ENCODE assay signal across 8 cellular contexts in genomic region chr9:96686638-96687335, GRCh38. TPM values are rescaled to one million over a fixed set of nuclear protein-coding genes. Genes with fewer than 3 reads are reported as not detected.
DNase-seq lines count a peak whose midpoint lies in the region; ATAC-seq and TF ChIP-seq lines count a peak whose summit lies in the region.

No MANE protein-coding gene starts in this region.

- H3K18ac ChIP-seq in trophoblast cell (ENCODE audit: low read length), result peak overlapping the region; percentile 51

- DNase-seq in T-helper 1 cell, result peak; percentile 28 to 75 (median 65)
- peak; percentile 52 for DNase-seq in amniotic stem cell (lab: John Stamatoyannopoulos, UW)
- peak; percentile 83 for DNase-seq in left ventricle myocardium inferior
- DNase-seq in trophoblast cell, result peak; percentile 65 to 87
- peak; percentile 89 for DNase-seq in testis

- H2AK5ac ChIP-seq in trophoblast cell (ENCODE audit: low read length), result no peak overlapping the region

- intact Hi-C loops in left ventricle myocardium inferior (cut with micrococcal nuclease) (no loop called here), testis (cut with DNase I; ENCODE audit: low total_unique reads) (no loop called here)

- H3K27me3 ChIP-seq in left ventricle myocardium inferior (ENCODE audit: low read depth) (no peaks in the 10 kb centered on the region), trophoblast cell (ENCODE audit: insufficient read depth, low read length) (no peaks in the 10 kb centered on the region), testis (no peaks in the 10 kb centered on the region)

- peak overlapping the region; percentile 2 for H2BK12ac ChIP-seq in trophoblast cell (ENCODE audit: low read length)

- no peak for TF ChIP-seq POLR2A in testis (IDR thresholded peaks at IDR 0.05)

- H4K12ac ChIP-seq in trophoblast cell (ENCODE audit: low read depth, low read length), result peak overlapping the region; percentile 77

- no CpG with 5 or more reads among the region's 62 CpGs for WGBS in trophoblast cell (ENCODE audit: extremely low coverage, insufficient coverage, insufficient read length)
- 2% methylated on average over 27 to 62 of the region's 62 CpGs for WGBS in testis, 2 donors

- ATAC-seq in GM18502 (IDR thresholded peaks at IDR 0.05; ENCODE audit: poor library complexity, unreplicated experiment) (peak; percentile 73), GM21390 (IDR thresholded peaks at IDR 0.05; ENCODE audit: unreplicated experiment) (no peak), GM18519 (IDR thresholded peaks at IDR 0.05; ENCODE audit: low FRiP score, unreplicated experiment) (no peak)

- H3K4me1 ChIP-seq in left ventricle myocardium inferior (peaks cover 14% of the 10 kb centered on the region), trophoblast cell (ENCODE audit: control insufficient read depth in 1 of 2, insufficient read depth in 2 of 2, low read length in 2 of 2) (peaks cover 5 to 10% of the 10 kb centered on the region in 2 experiments), testis (peaks cover 4% of the 10 kb centered on the region)

- H3K4me3 ChIP-seq in left ventricle myocardium inferior (peak overlapping the region; percentile 76), trophoblast cell (ENCODE audit: low read depth, low read length) (peak overlapping the region; percentile 63), testis (peak overlapping the region; percentile 62)

- peak overlapping the region; percentile 55 for H3K4me2 ChIP-seq in trophoblast cell (ENCODE audit: low read length)

- H3K79me1 ChIP-seq in trophoblast cell (ENCODE audit: low read length), result peaks cover 6% of the 10 kb centered on the region

- peak; percentile 74 for TF ChIP-seq CTCF in left ventricle myocardium inferior (IDR thresholded peaks at IDR 0.05; ENCODE audit: borderline replicate concordance)
- TF ChIP-seq CTCF in testis (IDR thresholded peaks at IDR 0.05), result peak; percentile 45 to 54 (median 50)

- peak overlapping the region; percentile 64 for H3K9ac ChIP-seq in trophoblast cell (ENCODE audit: low read length)

- H2BK5ac ChIP-seq in trophoblast cell (ENCODE audit: low read depth, low read length, poor library complexity), result peak overlapping the region; percentile 22

- H3K27ac ChIP-seq in left ventricle myocardium inferior (replicated peaks) (peak overlapping the region; percentile 82), trophoblast cell (ENCODE audit: low read depth, low read length) (peak overlapping the region; percentile 61), testis (peak overlapping the region; percentile 63 to 78)

- peaks cover 4% of the 10 kb centered on the region for H3K79me2 ChIP-seq in trophoblast cell (ENCODE audit: control insufficient read depth, insufficient read depth, low read length, poor library complexity)

- H2BK120ac ChIP-seq in trophoblast cell (ENCODE audit: insufficient read depth, low read length, poor library complexity), result peak overlapping the region; percentile 19

- peak overlapping the region; percentile 11 for H3K4ac ChIP-seq in trophoblast cell (ENCODE audit: low read depth, low read length)

- peak overlapping the region; percentile 47 for H3K14ac ChIP-seq in trophoblast cell (ENCODE audit: low read length)

- peak overlapping the region; percentile 69 for H2AFZ ChIP-seq in trophoblast cell (ENCODE audit: insufficient read depth, low read length, poor library complexity)

- H3K9me3 ChIP-seq in left ventricle myocardium inferior (replicated peaks) (peaks cover 12% of the 10 kb centered on the region), trophoblast cell (ENCODE audit: insufficient read depth, low read depth, low read length) (peaks cover 1% of the 10 kb centered on the region), testis (no peaks in the 10 kb centered on the region)

- H4K91ac ChIP-seq in trophoblast cell (ENCODE audit: low read depth, low read length), result peak overlapping the region; percentile 29

- H4K8ac ChIP-seq in trophoblast cell (ENCODE audit: low read depth, low read length), result peak overlapping the region; percentile 72

- no peaks in the 10 kb centered on the region for H3K36me3 ChIP-seq in left ventricle myocardium inferior
- H3K36me3 ChIP-seq in trophoblast cell (ENCODE audit: control insufficient read depth in 1 of 2, insufficient read depth in 2 of 2, low read length in 2 of 2), result no peaks in the 10 kb centered on the region
- H3K36me3 ChIP-seq in testis (ENCODE audit: low read depth, missing control alignments), result no peaks in the 10 kb centered on the region

- no peak overlapping the region for H3K23ac ChIP-seq in trophoblast cell (ENCODE audit: low read length)

RNA-seq across cellular contexts. Expression of gene PRXL2C, which starts 31.7 kb away (rescaled TPM):
- total RNA-seq in left ventricle myocardium inferior, result 26.8 TPM
- 6.6 and 7.1 TPM in 2 replicates for polyA plus RNA-seq in trophoblast cell (2013)
- 10 to 100 TPM; 12.8 to 17.5 TPM for total RNA-seq in testis
- 15.8 TPM for polyA plus RNA-seq in testis (ENCODE audit: insufficient read depth, low read depth, low replicate concordance)
